1 cellular context compared by ENCODE assay signal in the genomic region with DNA sequence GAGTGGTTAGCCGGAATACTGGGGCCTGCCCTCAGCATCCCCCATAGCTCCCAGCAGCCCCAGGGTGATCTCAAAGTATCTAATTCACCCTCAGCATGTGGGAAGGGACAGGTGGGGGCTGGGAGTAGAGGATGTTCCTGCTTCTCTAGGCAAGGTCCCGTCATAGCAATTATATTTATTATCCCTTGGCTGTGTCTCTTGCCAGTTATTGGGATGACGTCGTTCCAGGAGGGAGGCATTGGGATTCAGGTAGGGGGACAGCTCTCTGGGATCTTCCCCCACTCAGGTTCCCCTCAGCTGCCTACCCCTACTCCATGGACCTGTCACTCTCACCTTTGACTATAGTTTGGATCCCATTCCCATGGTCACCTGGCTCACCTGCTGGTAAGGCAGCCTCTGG.
TF ChIP-seq lines count a peak whose summit lies in the region.

No MANE protein-coding gene starts in this region.

TF ChIP-seq in HEK293, 187 proteins besides CTCF, POLR2A, EP300 and RAD21 (continued from another document and continues in another):
- TF ChIP-seq, protein P1, sequence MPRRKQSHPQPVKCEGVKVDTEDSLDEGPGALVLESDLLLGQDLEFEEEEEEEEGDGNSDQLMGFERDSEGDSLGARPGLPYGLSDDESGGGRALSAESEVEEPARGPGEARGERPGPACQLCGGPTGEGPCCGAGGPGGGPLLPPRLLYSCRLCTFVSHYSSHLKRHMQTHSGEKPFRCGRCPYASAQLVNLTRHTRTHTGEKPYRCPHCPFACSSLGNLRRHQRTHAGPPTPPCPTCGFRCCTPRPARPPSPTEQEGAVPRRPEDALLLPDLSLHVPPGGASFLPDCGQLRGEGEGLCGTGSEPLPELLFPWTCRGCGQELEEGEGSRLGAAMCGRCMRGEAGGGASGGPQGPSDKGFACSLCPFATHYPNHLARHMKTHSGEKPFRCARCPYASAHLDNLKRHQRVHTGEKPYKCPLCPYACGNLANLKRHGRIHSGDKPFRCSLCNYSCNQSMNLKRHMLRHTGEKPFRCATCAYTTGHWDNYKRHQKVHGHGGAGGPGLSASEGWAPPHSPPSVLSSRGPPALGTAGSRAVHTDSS (tag by site-specific recombination; IDR thresholded peaks at IDR 0.05), result no peak
- TF ChIP-seq, protein P2, sequence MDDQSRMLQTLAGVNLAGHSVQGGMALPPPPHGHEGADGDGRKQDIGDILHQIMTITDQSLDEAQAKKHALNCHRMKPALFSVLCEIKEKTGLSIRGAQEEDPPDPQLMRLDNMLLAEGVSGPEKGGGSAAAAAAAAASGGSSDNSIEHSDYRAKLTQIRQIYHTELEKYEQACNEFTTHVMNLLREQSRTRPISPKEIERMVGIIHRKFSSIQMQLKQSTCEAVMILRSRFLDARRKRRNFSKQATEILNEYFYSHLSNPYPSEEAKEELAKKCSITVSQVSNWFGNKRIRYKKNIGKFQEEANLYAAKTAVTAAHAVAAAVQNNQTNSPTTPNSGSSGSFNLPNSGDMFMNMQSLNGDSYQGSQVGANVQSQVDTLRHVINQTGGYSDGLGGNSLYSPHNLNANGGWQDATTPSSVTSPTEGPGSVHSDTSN (CRISPR knock-in tag; IDR thresholded peaks at IDR 0.05), result no peak
- TF ChIP-seq, protein P3, sequence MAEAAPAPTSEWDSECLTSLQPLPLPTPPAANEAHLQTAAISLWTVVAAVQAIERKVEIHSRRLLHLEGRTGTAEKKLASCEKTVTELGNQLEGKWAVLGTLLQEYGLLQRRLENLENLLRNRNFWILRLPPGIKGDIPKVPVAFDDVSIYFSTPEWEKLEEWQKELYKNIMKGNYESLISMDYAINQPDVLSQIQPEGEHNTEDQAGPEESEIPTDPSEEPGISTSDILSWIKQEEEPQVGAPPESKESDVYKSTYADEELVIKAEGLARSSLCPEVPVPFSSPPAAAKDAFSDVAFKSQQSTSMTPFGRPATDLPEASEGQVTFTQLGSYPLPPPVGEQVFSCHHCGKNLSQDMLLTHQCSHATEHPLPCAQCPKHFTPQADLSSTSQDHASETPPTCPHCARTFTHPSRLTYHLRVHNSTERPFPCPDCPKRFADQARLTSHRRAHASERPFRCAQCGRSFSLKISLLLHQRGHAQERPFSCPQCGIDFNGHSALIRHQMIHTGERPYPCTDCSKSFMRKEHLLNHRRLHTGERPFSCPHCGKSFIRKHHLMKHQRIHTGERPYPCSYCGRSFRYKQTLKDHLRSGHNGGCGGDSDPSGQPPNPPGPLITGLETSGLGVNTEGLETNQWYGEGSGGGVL (tag by site-specific recombination; IDR thresholded peaks at IDR 0.05), result peak; percentile 76
- TF ChIP-seq, protein P4, sequence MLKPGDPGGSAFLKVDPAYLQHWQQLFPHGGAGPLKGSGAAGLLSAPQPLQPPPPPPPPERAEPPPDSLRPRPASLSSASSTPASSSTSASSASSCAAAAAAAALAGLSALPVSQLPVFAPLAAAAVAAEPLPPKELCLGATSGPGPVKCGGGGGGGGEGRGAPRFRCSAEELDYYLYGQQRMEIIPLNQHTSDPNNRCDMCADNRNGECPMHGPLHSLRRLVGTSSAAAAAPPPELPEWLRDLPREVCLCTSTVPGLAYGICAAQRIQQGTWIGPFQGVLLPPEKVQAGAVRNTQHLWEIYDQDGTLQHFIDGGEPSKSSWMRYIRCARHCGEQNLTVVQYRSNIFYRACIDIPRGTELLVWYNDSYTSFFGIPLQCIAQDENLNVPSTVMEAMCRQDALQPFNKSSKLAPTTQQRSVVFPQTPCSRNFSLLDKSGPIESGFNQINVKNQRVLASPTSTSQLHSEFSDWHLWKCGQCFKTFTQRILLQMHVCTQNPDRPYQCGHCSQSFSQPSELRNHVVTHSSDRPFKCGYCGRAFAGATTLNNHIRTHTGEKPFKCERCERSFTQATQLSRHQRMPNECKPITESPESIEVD (tag by site-specific recombination; IDR thresholded peaks at IDR 0.05), result no peak
- TF ChIP-seq, protein P5, sequence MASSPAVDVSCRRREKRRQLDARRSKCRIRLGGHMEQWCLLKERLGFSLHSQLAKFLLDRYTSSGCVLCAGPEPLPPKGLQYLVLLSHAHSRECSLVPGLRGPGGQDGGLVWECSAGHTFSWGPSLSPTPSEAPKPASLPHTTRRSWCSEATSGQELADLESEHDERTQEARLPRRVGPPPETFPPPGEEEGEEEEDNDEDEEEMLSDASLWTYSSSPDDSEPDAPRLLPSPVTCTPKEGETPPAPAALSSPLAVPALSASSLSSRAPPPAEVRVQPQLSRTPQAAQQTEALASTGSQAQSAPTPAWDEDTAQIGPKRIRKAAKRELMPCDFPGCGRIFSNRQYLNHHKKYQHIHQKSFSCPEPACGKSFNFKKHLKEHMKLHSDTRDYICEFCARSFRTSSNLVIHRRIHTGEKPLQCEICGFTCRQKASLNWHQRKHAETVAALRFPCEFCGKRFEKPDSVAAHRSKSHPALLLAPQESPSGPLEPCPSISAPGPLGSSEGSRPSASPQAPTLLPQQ (tag by site-specific recombination; IDR thresholded peaks at IDR 0.05), result no peak
- TF ChIP-seq ZNF426 (tag by site-specific recombination; IDR thresholded peaks at IDR 0.05) (no peak), REPIN1 (tag by site-specific recombination; IDR thresholded peaks at IDR 0.05; ENCODE audit: low read depth) (no peak), ZNF324 (tag by site-specific recombination; IDR thresholded peaks at IDR 0.05) (no peak), ZNF629 (tag by site-specific recombination; IDR thresholded peaks at IDR 0.05) (peak; percentile 54; the same call in 1 of the 2 replicates), ZNF211 (tag by site-specific recombination; IDR thresholded peaks at IDR 0.05; ENCODE audit: low read depth) (no peak), ZNF792 (tag by site-specific recombination; IDR thresholded peaks at IDR 0.05) (no peak), ZNF658 (tag by site-specific recombination; IDR thresholded peaks at IDR 0.05) (no peak), ZNF701 (tag by site-specific recombination; IDR thresholded peaks at IDR 0.05) (no peak), SALL2 (tag by site-specific recombination; IDR thresholded peaks at IDR 0.05; ENCODE audit: borderline replicate concordance) (no peak), ZNF501 (tag by site-specific recombination; IDR thresholded peaks at IDR 0.05) (no peak), ZNF600 (tag by site-specific recombination; IDR thresholded peaks at IDR 0.05) (no peak), ZFP69B (tag by site-specific recombination; IDR thresholded peaks at IDR 0.05) (no peak), ZNF521 (tag by site-specific recombination; IDR thresholded peaks at IDR 0.05) (no peak), ZNF175 (tag by site-specific recombination; IDR thresholded peaks at IDR 0.05) (no peak), GLIS1 (tag by site-specific recombination; IDR thresholded peaks at IDR 0.05) (peak; percentile 41), ZNF548 (tag by site-specific recombination; IDR thresholded peaks at IDR 0.05) (no peak), ZFHX2 (tag by site-specific recombination; conservative IDR thresholded peaks at IDR 0.05) (no peak), ZNF169 (tag by site-specific recombination; IDR thresholded peaks at IDR 0.05) (no peak), HOXD13 (CRISPR knock-in tag; IDR thresholded peaks at IDR 0.05; ENCODE audit: borderline replicate concordance) (no peak)
- TF ChIP-seq, protein P6, sequence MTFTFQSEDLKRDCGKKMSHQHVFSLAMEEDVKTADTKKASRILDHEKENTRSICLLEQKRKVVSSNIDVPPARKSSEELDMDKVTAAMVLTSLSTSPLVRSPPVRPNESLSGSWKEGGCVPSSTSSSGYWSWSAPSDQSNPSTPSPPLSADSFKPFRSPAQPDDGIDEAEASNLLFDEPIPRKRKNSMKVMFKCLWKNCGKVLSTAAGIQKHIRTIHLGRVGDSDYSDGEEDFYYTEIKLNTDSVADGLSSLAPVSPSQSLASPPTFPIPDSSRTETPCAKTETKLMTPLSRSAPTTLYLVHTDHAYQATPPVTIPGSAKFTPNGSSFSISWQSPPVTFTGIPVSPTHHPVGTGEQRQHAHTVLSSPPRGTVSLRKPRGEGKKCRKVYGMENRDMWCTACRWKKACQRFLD (tag by site-specific recombination; IDR thresholded peaks at IDR 0.05), result no peak
- TF ChIP-seq, protein P7, sequence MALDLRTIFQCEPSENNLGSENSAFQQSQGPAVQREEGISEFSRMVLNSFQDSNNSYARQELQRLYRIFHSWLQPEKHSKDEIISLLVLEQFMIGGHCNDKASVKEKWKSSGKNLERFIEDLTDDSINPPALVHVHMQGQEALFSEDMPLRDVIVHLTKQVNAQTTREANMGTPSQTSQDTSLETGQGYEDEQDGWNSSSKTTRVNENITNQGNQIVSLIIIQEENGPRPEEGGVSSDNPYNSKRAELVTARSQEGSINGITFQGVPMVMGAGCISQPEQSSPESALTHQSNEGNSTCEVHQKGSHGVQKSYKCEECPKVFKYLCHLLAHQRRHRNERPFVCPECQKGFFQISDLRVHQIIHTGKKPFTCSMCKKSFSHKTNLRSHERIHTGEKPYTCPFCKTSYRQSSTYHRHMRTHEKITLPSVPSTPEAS (tag by site-specific recombination; IDR thresholded peaks at IDR 0.05), result no peak
- TF ChIP-seq, protein P8, sequence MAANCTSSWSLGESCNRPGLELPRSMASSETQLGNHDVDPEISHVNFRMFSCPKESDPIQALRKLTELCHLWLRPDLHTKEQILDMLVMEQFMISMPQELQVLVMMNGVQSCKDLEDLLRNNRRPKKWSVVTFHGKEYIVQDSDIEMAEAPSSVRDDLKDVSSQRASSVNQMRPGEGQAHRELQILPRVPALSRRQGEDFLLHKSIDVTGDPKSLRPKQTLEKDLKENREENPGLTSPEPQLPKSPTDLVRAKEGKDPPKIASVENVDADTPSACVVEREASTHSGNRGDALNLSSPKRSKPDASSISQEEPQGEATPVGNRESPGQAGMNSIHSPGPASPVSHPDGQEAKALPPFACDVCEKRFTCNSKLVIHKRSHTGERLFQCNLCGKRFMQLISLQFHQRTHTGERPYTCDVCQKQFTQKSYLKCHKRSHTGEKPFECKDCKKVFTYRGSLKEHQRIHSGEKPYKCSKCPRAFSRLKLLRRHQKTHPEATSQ (tag by site-specific recombination; IDR thresholded peaks at IDR 0.05), result no peak
- TF ChIP-seq, protein P9, sequence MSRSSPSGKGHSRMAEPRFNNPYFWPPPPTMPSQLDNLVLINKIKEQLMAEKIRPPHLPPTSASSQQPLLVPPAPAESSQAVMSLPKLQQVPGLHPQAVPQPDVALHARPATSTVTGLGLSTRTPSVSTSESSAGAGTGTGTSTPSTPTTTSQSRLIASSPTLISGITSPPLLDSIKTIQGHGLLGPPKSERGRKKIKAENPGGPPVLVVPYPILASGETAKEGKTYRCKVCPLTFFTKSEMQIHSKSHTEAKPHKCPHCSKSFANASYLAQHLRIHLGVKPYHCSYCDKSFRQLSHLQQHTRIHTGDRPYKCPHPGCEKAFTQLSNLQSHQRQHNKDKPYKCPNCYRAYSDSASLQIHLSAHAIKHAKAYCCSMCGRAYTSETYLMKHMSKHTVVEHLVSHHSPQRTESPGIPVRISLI (tag by site-specific recombination; IDR thresholded peaks at IDR 0.05), result no peak
- TF ChIP-seq, protein P10, sequence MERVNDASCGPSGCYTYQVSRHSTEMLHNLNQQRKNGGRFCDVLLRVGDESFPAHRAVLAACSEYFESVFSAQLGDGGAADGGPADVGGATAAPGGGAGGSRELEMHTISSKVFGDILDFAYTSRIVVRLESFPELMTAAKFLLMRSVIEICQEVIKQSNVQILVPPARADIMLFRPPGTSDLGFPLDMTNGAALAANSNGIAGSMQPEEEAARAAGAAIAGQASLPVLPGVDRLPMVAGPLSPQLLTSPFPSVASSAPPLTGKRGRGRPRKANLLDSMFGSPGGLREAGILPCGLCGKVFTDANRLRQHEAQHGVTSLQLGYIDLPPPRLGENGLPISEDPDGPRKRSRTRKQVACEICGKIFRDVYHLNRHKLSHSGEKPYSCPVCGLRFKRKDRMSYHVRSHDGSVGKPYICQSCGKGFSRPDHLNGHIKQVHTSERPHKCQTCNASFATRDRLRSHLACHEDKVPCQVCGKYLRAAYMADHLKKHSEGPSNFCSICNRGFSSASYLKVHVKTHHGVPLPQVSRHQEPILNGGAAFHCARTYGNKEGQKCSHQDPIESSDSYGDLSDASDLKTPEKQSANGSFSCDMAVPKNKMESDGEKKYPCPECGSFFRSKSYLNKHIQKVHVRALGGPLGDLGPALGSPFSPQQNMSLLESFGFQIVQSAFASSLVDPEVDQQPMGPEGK (tag by site-specific recombination; IDR thresholded peaks at IDR 0.05), result no peak
- TF ChIP-seq, protein P11, sequence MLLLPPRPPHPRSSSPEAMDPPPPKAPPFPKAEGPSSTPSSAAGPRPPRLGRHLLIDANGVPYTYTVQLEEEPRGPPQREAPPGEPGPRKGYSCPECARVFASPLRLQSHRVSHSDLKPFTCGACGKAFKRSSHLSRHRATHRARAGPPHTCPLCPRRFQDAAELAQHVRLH (tag by site-specific recombination; IDR thresholded peaks at IDR 0.05), result no peak
- TF ChIP-seq, protein P12, sequence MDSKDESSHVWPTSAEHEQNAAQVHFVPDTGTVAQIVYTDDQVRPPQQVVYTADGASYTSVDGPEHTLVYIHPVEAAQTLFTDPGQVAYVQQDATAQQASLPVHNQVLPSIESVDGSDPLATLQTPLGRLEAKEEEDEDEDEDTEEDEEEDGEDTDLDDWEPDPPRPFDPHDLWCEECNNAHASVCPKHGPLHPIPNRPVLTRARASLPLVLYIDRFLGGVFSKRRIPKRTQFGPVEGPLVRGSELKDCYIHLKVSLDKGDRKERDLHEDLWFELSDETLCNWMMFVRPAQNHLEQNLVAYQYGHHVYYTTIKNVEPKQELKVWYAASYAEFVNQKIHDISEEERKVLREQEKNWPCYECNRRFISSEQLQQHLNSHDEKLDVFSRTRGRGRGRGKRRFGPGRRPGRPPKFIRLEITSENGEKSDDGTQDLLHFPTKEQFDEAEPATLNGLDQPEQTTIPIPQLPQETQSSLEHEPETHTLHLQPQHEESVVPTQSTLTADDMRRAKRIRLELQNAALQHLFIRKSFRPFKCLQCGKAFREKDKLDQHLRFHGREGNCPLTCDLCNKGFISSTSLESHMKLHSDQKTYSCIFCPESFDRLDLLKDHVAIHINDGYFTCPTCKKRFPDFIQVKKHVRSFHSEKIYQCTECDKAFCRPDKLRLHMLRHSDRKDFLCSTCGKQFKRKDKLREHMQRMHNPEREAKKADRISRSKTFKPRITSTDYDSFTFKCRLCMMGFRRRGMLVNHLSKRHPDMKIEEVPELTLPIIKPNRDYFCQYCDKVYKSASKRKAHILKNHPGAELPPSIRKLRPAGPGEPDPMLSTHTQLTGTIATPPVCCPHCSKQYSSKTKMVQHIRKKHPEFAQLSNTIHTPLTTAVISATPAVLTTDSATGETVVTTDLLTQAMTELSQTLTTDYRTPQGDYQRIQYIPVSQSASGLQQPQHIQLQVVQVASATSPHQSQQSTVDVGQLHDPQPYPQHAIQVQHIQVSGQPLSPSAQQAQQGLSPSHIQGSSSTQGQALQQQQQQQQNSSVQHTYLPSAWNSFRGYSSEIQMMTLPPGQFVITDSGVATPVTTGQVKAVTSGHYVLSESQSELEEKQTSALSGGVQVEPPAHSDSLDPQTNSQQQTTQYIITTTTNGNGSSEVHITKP (tag by site-specific recombination; IDR thresholded peaks at IDR 0.05), result no peak
